In genomic region chr9:19376931-19377330, GRCh38 we compare ENCODE assay signal across 13 cellular contexts. TPM values are rescaled to one million over a fixed set of nuclear protein-coding genes. Genes with fewer than 3 reads are reported as not detected.
DNase-seq lines count a peak whose midpoint lies in the region; ATAC-seq, FAIRE-seq and TF ChIP-seq lines count a peak whose summit lies in the region.
"Had no signal": no experiment of that assay in that cellular context is flagged by ENCODE, and none has a peak within 500 bp of the region (broad histone marks: within the 10 kb centered on the region; RNA-seq: fewer than 3 reads in every experiment).

No MANE protein-coding gene starts in this region.

- no peak overlapping the region for H3T11ph ChIP-seq in H9 (ENCODE audit: low read length)

- no peak overlapping the region for H3K23ac ChIP-seq in H9 (ENCODE audit: insufficient read length, low read depth, low read length)

- FAIRE-seq in small intestine (lab: Jason Lieb, UNC) (no peak), HTR-8/SVneo (lab: Jason Lieb, UNC) (no peak)

- H3K23me2 ChIP-seq in H9 (ENCODE audit: insufficient read length, low read depth, low read length, poor library complexity, severe bottlenecking), result peaks cover 6% of the 10 kb centered on the region

- H4K20me1 ChIP-seq in BLaER1 treated with 17β-estradiol and CSF1 and Interleukin-3, amounts not matched to agents 10 nM and 100 nM, result peaks cover 57 to 76% (median 69%) of the 10 kb centered on the region in 11 experiments
- H4K20me1 ChIP-seq in H9 (ENCODE audit: control insufficient read depth, insufficient read depth, insufficient read length), result no peaks in the 10 kb centered on the region

- H3K27ac Mint-ChIP-seq in H9, result peak overlapping the region in 1 of 3 experiments; percentile 89; a peak in 2 of 7 replicates
- H3K27ac Mint-ChIP-seq in activated T-helper 17 cell treated with anti-CD3 and anti-CD28 coated beads, Interleukin-2, amount 50 U/mL, for 72 hours, result peak overlapping the region; percentile 97

- TF ChIP-seq POLR2A in tibial nerve (IDR thresholded peaks at IDR 0.05), result no peak

- no peak overlapping the region for H2BK5ac ChIP-seq in H9 (ENCODE audit: insufficient read length, low read length)

- H3K36me3 Mint-ChIP-seq in H9 (ENCODE audit: insufficient read depth in 1 of 3, low read depth in 3 of 3), result peaks cover 40 to 69% (median 66%) of the 10 kb centered on the region in 3 experiments
- H3K36me3 Mint-ChIP-seq in activated T-helper 17 cell treated with anti-CD3 and anti-CD28 coated beads, Interleukin-2, amount 50 U/mL, for 72 hours (ENCODE audit: low read depth), result peaks cover 83% of the 10 kb centered on the region

- H3K56ac ChIP-seq in H9 (ENCODE audit: insufficient read length, low read depth, low read length), result no peak overlapping the region

- H3K79me1 ChIP-seq in H9 (ENCODE audit: insufficient read depth, low read depth, low read length, poor library complexity, severe bottlenecking), result no peaks in the 10 kb centered on the region

- no peak overlapping the region for H2BK12ac ChIP-seq in H9 (ENCODE audit: insufficient read length, low read depth, low read length)

- H4K91ac ChIP-seq in H9 (ENCODE audit: insufficient read length, low read depth, low read length), result no peak overlapping the region

- DNase-seq in H9 (no peak), NCI-H526 treated with DMSO at 0.1 percent for 48 hours (lab: John Stamatoyannopoulos, UW) (no peak), small intestine (no peak), tibial nerve (ENCODE audit: low spot score in 2 of 2) (no peak), HTR-8/SVneo (ENCODE audit: insufficient read length, low spot score) (no peak)
- DNase-seq: esophagus squamous epithelium, left ventricle myocardium inferior, NCI-H2227 treated with DMSO at 0.1 percent for 48 hours, sigmoid colon had no signal

- no peaks in the 10 kb centered on the region for H3K27me3 ChIP-seq in BLaER1 treated with 17β-estradiol and CSF1 and Interleukin-3, amounts not matched to agents 10 nM and 100 nM
- H3K27me3 ChIP-seq in H9 (ENCODE audit: insufficient read depth, low read length) (no peaks in the 10 kb centered on the region), small intestine (ENCODE audit: control insufficient read depth in 2 of 2, insufficient read depth in 2 of 2, low read length in 2 of 2) (no peaks in the 10 kb centered on the region), tibial nerve (no peaks in the 10 kb centered on the region)
- H3K27me3 ChIP-seq: esophagus squamous epithelium, sigmoid colon had no signal

- H2BK20ac ChIP-seq in H9 (ENCODE audit: low read depth, low read length, poor library complexity, severe bottlenecking), result no peak overlapping the region

- TF ChIP-seq CTCF in H9 (conservative IDR thresholded peaks at IDR 0.05) (no peak), tibial nerve (IDR thresholded peaks at IDR 0.05) (no peak)

- H3K4me2 ChIP-seq in BLaER1 treated with 17β-estradiol and CSF1 and Interleukin-3, amounts not matched to agents 10 nM and 100 nM, result peak overlapping the region; percentile 85 to 96 (median 92)
- peak overlapping the region; percentile 88 for H3K4me2 ChIP-seq in H9 (ENCODE audit: insufficient read depth, insufficient read length, low read length)

- no peak overlapping the region for H3K14ac ChIP-seq in H9 (ENCODE audit: insufficient read depth, low read length)

- H3K18ac ChIP-seq in H9 (ENCODE audit: insufficient read length, low read depth, low read length), result no peak overlapping the region

- TF ChIP-seq EP300 in tibial nerve (IDR thresholded peaks at IDR 0.05), result no peak

- H3K9me3 ChIP-seq in BLaER1 treated with 17β-estradiol and CSF1 and Interleukin-3, amounts not matched to agents 10 nM and 100 nM (replicated peaks in 1 of 11), result no peaks in the 10 kb centered on the region; a peak in 2 of 22 replicates
- H3K9me3 ChIP-seq in H9 (ENCODE audit: control insufficient read depth, low read depth, low read length) (no peaks in the 10 kb centered on the region), mesodermal cell (ENCODE audit: control insufficient read depth, low read length) (no peaks in the 10 kb centered on the region), small intestine (ENCODE audit: control insufficient read depth, low read depth) (no peaks in the 10 kb centered on the region), tibial nerve (no peaks in the 10 kb centered on the region)
- H3K9me3 ChIP-seq: esophagus squamous epithelium, left ventricle myocardium inferior, sigmoid colon had no signal

- H2AFZ ChIP-seq in H9 (ENCODE audit: low read length), result no peak overlapping the region

- no peak overlapping the region for H4K8ac ChIP-seq in H9 (replicated peaks; ENCODE audit: insufficient read length, low read depth, low read length)

- peaks cover 18 to 41% (median 28%) of the 10 kb centered on the region in 10 experiments for H3K4me1 ChIP-seq in BLaER1 treated with 17β-estradiol and CSF1 and Interleukin-3, amounts not matched to agents 10 nM and 100 nM
- H3K4me1 ChIP-seq in H9 (ENCODE audit: insufficient read depth, low read length), result peaks cover 2% of the 10 kb centered on the region; the same call in 1 of the 2 replicates
- H3K4me1 ChIP-seq in mesodermal cell (ENCODE audit: control insufficient read depth, insufficient read depth, low read length, poor library complexity, severe bottlenecking), result peaks cover 10% of the 10 kb centered on the region
- peaks cover 0 to 3% of the 10 kb centered on the region in 2 donors for H3K4me1 ChIP-seq in small intestine (ENCODE audit: control insufficient read depth in 2 of 2, insufficient read depth in 1 of 2, low read depth in 1 of 2, low read length in 1 of 2)
- H3K4me1 ChIP-seq in tibial nerve, result peaks cover 0 to 30% (median 12%) of the 10 kb centered on the region in 4 donors

- peak overlapping the region; percentile 91 to 99 (median 97); a peak in 21 of 22 replicates for H3K9ac ChIP-seq in BLaER1 treated with 17β-estradiol and CSF1 and Interleukin-3, amounts not matched to agents 10 nM and 100 nM
- H3K9ac ChIP-seq in H9 (ENCODE audit: extremely low read depth, insufficient read length, low read length), result peak overlapping the region; percentile 17

- H3K4me3 ChIP-seq in BLaER1 treated with 17β-estradiol and CSF1 and Interleukin-3, amounts not matched to agents 10 nM and 100 nM, result peak overlapping the region in 9 of 10 experiments; percentile 78 to 94 (median 87); a peak in 18 of 20 replicates
- H3K4me3 ChIP-seq in mesodermal cell (ENCODE audit: extremely low read depth, insufficient read depth, low read length, poor library complexity, severe bottlenecking) (peak overlapping the region; percentile 82), small intestine (ENCODE audit: low read depth in 1 of 2, low read length in 2 of 2) (no peak overlapping the region), tibial nerve (no peak overlapping the region)
- H3K4me3 ChIP-seq: sigmoid colon had no signal

- no CpG with 5 or more reads among the region's 2 CpGs for WGBS in H9 (ENCODE audit: extremely low coverage, insufficient read length, low lambda C conversion rate)
- WGBS in mesodermal cell (ENCODE audit: insufficient coverage in 2 of 2), 2 experiments, result 100% methylated on average over 2 of the region's 2 CpGs; no CpG with 5 or more reads in 1 of the 2 experiments
- 50 to 55% (median 53%) methylated on average over 2 of the region's 2 CpGs for WGBS in small intestine, 3 donors
- 73 to 74% methylated on average over 2 of the region's 2 CpGs for WGBS in tibial nerve, 2 donors

- H3K9me3 Mint-ChIP-seq in H9, result peaks cover 2 to 3% of the 10 kb centered on the region in 2 experiments; a peak in 2 of 5 replicates
- H3K9me3 Mint-ChIP-seq in activated T-helper 17 cell treated with anti-CD3 and anti-CD28 coated beads, Interleukin-2, amount 50 U/mL, for 72 hours, result no peaks in the 10 kb centered on the region
- H3K9me3 Mint-ChIP-seq: activated naive CD4-positive, alpha-beta T cell treated with anti-CD3 and anti-CD28 coated beads, Interleukin-2, amount 50 U/mL, for 72 hours had no signal

- no peak for ATAC-seq in activated T-helper 17 cell treated with anti-CD3 and anti-CD28 coated beads, Interleukin-2, amount 50 U/mL, for 72 hours (replicated peaks)
- ATAC-seq: activated naive CD4-positive, alpha-beta T cell treated with anti-CD3 and anti-CD28 coated beads, Interleukin-2, amount 50 U/mL, for 72 hours had no signal

- H2BK120ac ChIP-seq in H9 (ENCODE audit: low read depth, low read length, poor library complexity, severe bottlenecking), result no peak overlapping the region

- 0 out of 22 replicates have a peak overlapping the region, but pooled peaks of 1 of the 11 experiments have one; percentile 96 for H3K27ac ChIP-seq in BLaER1 treated with 17β-estradiol and CSF1 and Interleukin-3, amounts not matched to agents 10 nM and 100 nM
- H3K27ac ChIP-seq in H9 (ENCODE audit: insufficient read length, low read depth, low read length) (no peak overlapping the region), mesodermal cell (ENCODE audit: low read depth, low read length, severe bottlenecking) (no peak overlapping the region), small intestine (ENCODE audit: low read depth in 1 of 2, low read length in 1 of 2) (no peak overlapping the region), tibial nerve (no peak overlapping the region)
- H3K27ac ChIP-seq: left ventricle myocardium inferior, sigmoid colon had no signal

- H3K4ac ChIP-seq in H9 (ENCODE audit: low read depth, low read length), result no peak overlapping the region

- H3K27me3 Mint-ChIP-seq in H9 (ENCODE audit: low read depth), result no peaks in the 10 kb centered on the region
- no peaks in the 10 kb centered on the region for H3K27me3 Mint-ChIP-seq in activated T-helper 17 cell treated with anti-CD3 and anti-CD28 coated beads, Interleukin-2, amount 50 U/mL, for 72 hours

- H3K4me1 Mint-ChIP-seq in H9, result peaks cover 21 to 28% of the 10 kb centered on the region in 2 experiments
- H3K4me1 Mint-ChIP-seq in activated T-helper 17 cell treated with anti-CD3 and anti-CD28 coated beads, Interleukin-2, amount 50 U/mL, for 72 hours, result peaks cover 23% of the 10 kb centered on the region

- H2BK15ac ChIP-seq in H9 (ENCODE audit: low read depth, low read length), result no peak overlapping the region

- H3K36me3 ChIP-seq in BLaER1 treated with 17β-estradiol and CSF1 and Interleukin-3, amounts not matched to agents 10 nM and 100 nM, result peaks cover 62 to 75% (median 67%) of the 10 kb centered on the region in 11 experiments
- H3K36me3 ChIP-seq in mesodermal cell (ENCODE audit: control insufficient read depth, insufficient read depth, low read length) (peaks cover 56% of the 10 kb centered on the region), small intestine (ENCODE audit: control insufficient read depth in 2 of 2, insufficient read depth in 2 of 2, low read length in 2 of 2) (peaks cover 8 to 16% of the 10 kb centered on the region in 2 donors), tibial nerve (peaks cover 0 to 70% (median 0%) of the 10 kb centered on the region in 3 donors)

- peaks cover 8% of the 10 kb centered on the region; the same call in 1 of the 2 replicates for H3K79me2 ChIP-seq in H9 (ENCODE audit: insufficient read depth, low read length)

- no peak overlapping the region for H2AK5ac ChIP-seq in H9 (ENCODE audit: insufficient read length, low read length)

- H3K4me3 Mint-ChIP-seq in H9, result peak overlapping the region; percentile 100
- peak overlapping the region; percentile 96 for H3K4me3 Mint-ChIP-seq in activated T-helper 17 cell treated with anti-CD3 and anti-CD28 coated beads, Interleukin-2, amount 50 U/mL, for 72 hours

- H4K5ac ChIP-seq in H9 (ENCODE audit: insufficient read length, low read depth, low read length), result no peak overlapping the region

RNA-seq across cellular contexts. Expression of gene RPS6, which starts 3.1 kb away (rescaled TPM):
- 2,956 and 3,043 TPM in 2 replicates for total RNA-seq in H9 (2021)
- total RNA-seq in activated T-helper 17 cell treated with anti-CD3 and anti-CD28 coated beads, Interleukin-2, amount 50 U/mL, for 72 hours, result 1,000 to 10,000 TPM; 2,772 to 3,529 TPM
- 1,816 TPM for polyA plus RNA-seq in mesodermal cell (2013, experiment 1 of 2)
- polyA plus RNA-seq in mesodermal cell (2013, experiment 2 of 2), result 1,907 TPM
- 1,000 to 10,000 TPM; 1,868 to 4,030 (median 3,204) TPM for polyA plus RNA-seq in small intestine
- total RNA-seq in tibial nerve, result 1,000 to 10,000 TPM in 3 of 4 donors, 100 to 1,000 TPM in 1; 864 to 1,599 (median 1,240) TPM

RNA-seq across cellular contexts. Expression of gene ACER2, which starts 31.9 kb away (rescaled TPM):
- 8.9 and 9.6 TPM in 2 replicates for total RNA-seq in H9 (2021)
- 1 to 10 TPM; 2.9 to 3.1 TPM for total RNA-seq in activated T-helper 17 cell treated with anti-CD3 and anti-CD28 coated beads, Interleukin-2, amount 50 U/mL, for 72 hours
- polyA plus RNA-seq in mesodermal cell (2013, experiment 1 of 2), result 6.6 TPM
- polyA plus RNA-seq in mesodermal cell (2013, experiment 2 of 2), result 6.0 TPM
- 1 to 10 TPM in 2 of 3 donors, under 1 TPM in 1; 0.45 to 1.1 (median 1.1) TPM for polyA plus RNA-seq in small intestine
- 10 to 100 TPM in 2 of 4 donors, 1 to 10 TPM in 2; 3.8 to 11.7 (median 8.9) TPM for total RNA-seq in tibial nerve

Comparison
In these comparisons a context has a peak if more than half of its experiments do, and no peak if none do; other contexts are left out.
1. H3K4me3 ChIP-seq: peak in BLaER1 treated with 17β-estradiol and CSF1 and Interleukin-3, amounts not matched to agents 10 nM and 100 nM (9 of 10) and mesodermal cell (single experiment); none in small intestine (0 of 2) and tibial nerve (0 of 4).